9 cellular contexts compared by ENCODE assay signal in genomic region chrX:153968255-153968654, GRCh38. TPM values are rescaled to one million over a fixed set of nuclear protein-coding genes. Genes with fewer than 3 reads are reported as not detected.
DNase-seq lines count a peak whose midpoint lies in the region; ATAC-seq, FAIRE-seq and TF ChIP-seq lines count a peak whose summit lies in the region.
"Had no signal": no experiment of that assay in that cellular context is flagged by ENCODE, and none has a peak within 500 bp of the region (broad histone marks: within the 10 kb centered on the region; RNA-seq: fewer than 3 reads in every experiment).

No MANE protein-coding gene starts in this region.

- H3K14ac ChIP-seq in H9 (ENCODE audit: insufficient read depth, low read length): no peak overlapping the region

- H2BK20ac ChIP-seq in H9 (ENCODE audit: low read depth, low read length, poor library complexity, severe bottlenecking): no peak overlapping the region

- H3K9me3 Mint-ChIP-seq in H9 (peaks cover 3 to 5% of the 10 kb centered on the region in 2 experiments; a peak in 3 of 5 replicates), mesothelial cell of epicardium (no peaks in the 10 kb centered on the region)

- H3K4me2 ChIP-seq in A549 (peak overlapping the region; percentile 99; the same call in 2 of the 3 replicates), H9 (ENCODE audit: insufficient read depth, insufficient read length, low read length) (peak overlapping the region; percentile 80)

- peak overlapping the region; percentile 5 to 47 (median 23); a peak in 3 of 7 replicates for H3K27ac Mint-ChIP-seq in H9
- peak overlapping the region; percentile 74 for H3K27ac Mint-ChIP-seq in mesothelial cell of epicardium

- H2AFZ ChIP-seq in H9 (ENCODE audit: low read length): no peak overlapping the region

- H3K23ac ChIP-seq in H9 (ENCODE audit: insufficient read length, low read depth, low read length): no peak overlapping the region

- H2BK5ac ChIP-seq in H9 (ENCODE audit: insufficient read length, low read length): no peak overlapping the region

- H3K9ac ChIP-seq in H9 (ENCODE audit: extremely low read depth, insufficient read length, low read length): no peak overlapping the region

- CTCF ChIA-PET in A549 (lab: Yijun Ruan, JAX): interaction anchor here (4.4 to 4.5 kb wide), 2 partner anchors 15 to 20 kb away, joined by 33 to 36 read pairs; no protein-coding TSS in a partner anchor

- H3K56ac ChIP-seq in H9 (ENCODE audit: insufficient read length, low read depth, low read length): no peak overlapping the region

- no peak overlapping the region for H2BK12ac ChIP-seq in H9 (ENCODE audit: insufficient read length, low read depth, low read length)

- no peak overlapping the region for H3K27ac ChIP-seq in A549
- no peak overlapping the region for H3K27ac ChIP-seq in H9 (ENCODE audit: insufficient read length, low read depth, low read length)
- H3K27ac ChIP-seq: brain microvascular endothelial cell had no signal

- H3K4me3 ChIP-seq in A549 (no peak overlapping the region), astrocyte of the cerebellum (ENCODE audit: low read depth, low read length) (peak overlapping the region; percentile 85)

- H4K8ac ChIP-seq in H9 (replicated peaks; ENCODE audit: insufficient read length, low read depth, low read length): no peak overlapping the region

- H2AK5ac ChIP-seq in H9 (ENCODE audit: insufficient read length, low read length): no peak overlapping the region

- no peak for TF ChIP-seq RAD21 in A549 (conservative IDR thresholded peaks at IDR 0.05 in 1 of 2, IDR thresholded peaks at IDR 0.05 in 1 of 2)

- H3K27me3 ChIP-seq in H9 (ENCODE audit: insufficient read depth, low read length): no peaks in the 10 kb centered on the region
- H3K27me3 ChIP-seq: brain microvascular endothelial cell had no signal

- no peak overlapping the region for H3K4ac ChIP-seq in H9 (ENCODE audit: low read depth, low read length)

- H3K36me3 Mint-ChIP-seq in H9 (ENCODE audit: insufficient read depth in 1 of 3, low read depth in 3 of 3) (peaks cover 18 to 42% (median 24%) of the 10 kb centered on the region in 3 experiments), mesothelial cell of epicardium (no peaks in the 10 kb centered on the region)

- no peak for ATAC-seq in A549

- no peak for FAIRE-seq in A549 (lab: Jason Lieb, UNC)

- no peak overlapping the region for H4K91ac ChIP-seq in H9 (ENCODE audit: insufficient read length, low read depth, low read length)

- peaks cover 5% of the 10 kb centered on the region for H3K79me1 ChIP-seq in H9 (ENCODE audit: insufficient read depth, low read depth, low read length, poor library complexity, severe bottlenecking)

- H3K23me2 ChIP-seq in H9 (ENCODE audit: insufficient read length, low read depth, low read length, poor library complexity, severe bottlenecking): peaks cover 16% of the 10 kb centered on the region

- no peak for TF ChIP-seq EP300 in A549 (IDR thresholded peaks at IDR 0.05)

- no peaks in the 10 kb centered on the region for H3K9me3 ChIP-seq in A549
- H3K9me3 ChIP-seq in H9 (ENCODE audit: control insufficient read depth, low read depth, low read length): no peaks in the 10 kb centered on the region

- in situ Hi-C loops in astrocyte of the cerebellum (cut with HindIII; ENCODE audit: low sequenced_read_pairs): no loop called here

- POLR2A ChIA-PET in A549 (lab: Yijun Ruan, JAX): no interaction called here

- no peak for DNase-seq in A549 (ENCODE audit: low read depth in 1 of 2, low spot score in 1 of 2)
- DNase-seq in H9: no peak
- no peak for DNase-seq in astrocyte of the cerebellum (ENCODE audit: low read depth)
- no peak for DNase-seq in mesothelial cell of epicardium (ENCODE audit: low spot score in 2 of 2, unreplicated experiment in 2 of 2)
- no peak for DNase-seq in NCI-H1048 (lab: John Stamatoyannopoulos, UW)
- DNase-seq in stimulated activated CD4-positive, alpha-beta T cell treated with anti-CD3 and anti-CD28 coated beads, Interleukin-2, amount 100 ng/mL, for 48 hours: no peak
- DNase-seq in stimulated activated CD4-positive, alpha-beta T cell treated with anti-CD3 and anti-CD28 coated beads, Interleukin-15, amount 100 ng/mL, for 24 hours: no peak
- DNase-seq in NCI-H128 (lab: John Stamatoyannopoulos, UW; ENCODE audit: unreplicated experiment): no peak
- DNase-seq: brain microvascular endothelial cell had no signal

- H3K79me2 ChIP-seq in H9 (ENCODE audit: insufficient read depth, low read length): peaks cover 50% of the 10 kb centered on the region; the same call in 1 of the 2 replicates

- TF ChIP-seq POLR2A in A549 (IDR thresholded peaks at IDR 0.05; ENCODE audit: low read length): no peak

- no peak overlapping the region for H3K18ac ChIP-seq in H9 (ENCODE audit: insufficient read length, low read depth, low read length)

- TF ChIP-seq CTCF in A549 (IDR thresholded peaks at IDR 0.05): no peak
- no peak for TF ChIP-seq CTCF in H9 (conservative IDR thresholded peaks at IDR 0.05)
- no peak for TF ChIP-seq CTCF in astrocyte of the cerebellum (IDR thresholded peaks at IDR 0.05; ENCODE audit: low read depth, low read length, missing control alignments)
- no peak for TF ChIP-seq CTCF in mesothelial cell of epicardium (IDR thresholded peaks at IDR 0.05; ENCODE audit: unreplicated experiment)

- H3K4me3 Mint-ChIP-seq in H9 (peak overlapping the region; percentile 100), mesothelial cell of epicardium (peak overlapping the region; percentile 100)

- H3K27me3 Mint-ChIP-seq in H9 (ENCODE audit: low read depth) (no peaks in the 10 kb centered on the region), mesothelial cell of epicardium (ENCODE audit: low read depth) (no peaks in the 10 kb centered on the region)

- 95% methylated on average over 7 of the region's 9 CpGs for WGBS in A549 (ENCODE audit: missing lambda C conversion rate)
- WGBS in H9 (ENCODE audit: extremely low coverage, insufficient read length, low lambda C conversion rate): no CpG with 5 or more reads among the region's 9 CpGs

- peaks cover 32 to 42% of the 10 kb centered on the region in 2 experiments for H3K4me1 Mint-ChIP-seq in H9
- peaks cover 41% of the 10 kb centered on the region for H3K4me1 Mint-ChIP-seq in mesothelial cell of epicardium

- H3K4me1 ChIP-seq in A549 (peaks cover 18% of the 10 kb centered on the region), H9 (ENCODE audit: insufficient read depth, low read length) (peaks cover 4% of the 10 kb centered on the region; the same call in 1 of the 2 replicates)

- no peak overlapping the region for H3T11ph ChIP-seq in H9 (ENCODE audit: low read length)

- no peak overlapping the region for H2BK15ac ChIP-seq in H9 (ENCODE audit: low read depth, low read length)

- H4K20me1 ChIP-seq in H9 (ENCODE audit: control insufficient read depth, insufficient read depth, insufficient read length): no peaks in the 10 kb centered on the region

- no peak overlapping the region for H2BK120ac ChIP-seq in H9 (ENCODE audit: low read depth, low read length, poor library complexity, severe bottlenecking)

- H4K5ac ChIP-seq in H9 (ENCODE audit: insufficient read length, low read depth, low read length): no peak overlapping the region

TF ChIP-seq in A549, 52 proteins besides CTCF, POLR2A, EP300 and RAD21:
- no peak for TF ChIP-seq FOSL2 (IDR thresholded peaks at IDR 0.05)
- no peak for TF ChIP-seq FOSL2 (CRISPR knock-in tag; IDR thresholded peaks at IDR 0.05)

RNA-seq across cellular contexts. Expression of gene HCFC1, which starts 3.4 kb away (rescaled TPM):
- polyA plus RNA-seq in A549 (2011; rRNA removed) (4.4 and 11.9 TPM in 2 replicates), A549 (2017; fragmentation: RNase III; extraction: RNeasy Plus Mini Kit Qiagen cat#74134 plus additional on column Dnase treatment) (31.0 to 33.3 TPM (median 32.9 TPM) in 3 replicates)
- polyA plus RNA-seq in A549 (2012; cell fraction: cytosol; rRNA removed): 17.0 and 25.3 TPM in 2 replicates
- 71.6 and 78.9 TPM in 2 replicates for polyA plus RNA-seq in A549 (2012; cell fraction: nucleus; rRNA removed)
- 21.9 and 36.5 TPM in 2 replicates for polyA minus RNA-seq in A549 (2011; rRNA and poly(A)+ RNA removed)
- total RNA-seq in H9 (2021) (137 and 144 TPM in 2 replicates), mesothelial cell of epicardium (96.3 to 99.9 TPM (median 98.5 TPM) in 3 replicates)

RNA-seq across cellular contexts. Expression of gene TMEM187, which starts 4.3 kb away (rescaled TPM):
- 10.6 and 13.2 TPM in 2 replicates for polyA plus RNA-seq in A549 (2011; rRNA removed)
- polyA plus RNA-seq in A549 (2012; cell fraction: cytosol; rRNA removed): 15.4 and 19.6 TPM in 2 replicates
- polyA plus RNA-seq in A549 (2012; cell fraction: nucleus; rRNA removed): 25.8 and 40.4 TPM in 2 replicates
- polyA plus RNA-seq in A549 (2017; fragmentation: RNase III; extraction: RNeasy Plus Mini Kit Qiagen cat#74134 plus additional on column Dnase treatment): 7.0 to 8.8 TPM (median 7.8 TPM) in 3 replicates
- 9.0 and 9.4 TPM in 2 replicates for polyA minus RNA-seq in A549 (2011; rRNA and poly(A)+ RNA removed)
- 1.9 and 2.7 TPM in 2 replicates for total RNA-seq in H9 (2021)
- 11.5 to 15.0 TPM (median 14.2 TPM) in 3 replicates for total RNA-seq in mesothelial cell of epicardium

RNA-seq across cellular contexts. Expression of gene RENBP, which starts 23.8 kb away (rescaled TPM):
- not detected in 2 replicates for polyA plus RNA-seq in A549 (2011; rRNA removed)
- polyA plus RNA-seq in A549 (2012; cell fraction: cytosol; rRNA removed): 0.05 and 0.07 TPM in 2 replicates
- 0.19 and 0.27 TPM in 2 replicates for polyA plus RNA-seq in A549 (2012; cell fraction: nucleus; rRNA removed)
- polyA plus RNA-seq in A549 (2017; fragmentation: RNase III; extraction: RNeasy Plus Mini Kit Qiagen cat#74134 plus additional on column Dnase treatment): not detected in 3 replicates
- polyA minus RNA-seq in A549 (2011; rRNA and poly(A)+ RNA removed): not detected in 2 replicates
- total RNA-seq in H9 (2021): 7.1 and 8.4 TPM in 2 replicates
- 7.2 to 8.5 TPM (median 7.2 TPM) in 3 replicates for total RNA-seq in mesothelial cell of epicardium

RNA-seq across cellular contexts. Expression of gene NAA10, which starts 33.4 kb away (rescaled TPM):
- 63.5 and 88.8 TPM in 2 replicates for polyA plus RNA-seq in A549 (2011; rRNA removed)
- 224 and 258 TPM in 2 replicates for polyA plus RNA-seq in A549 (2012; cell fraction: cytosol; rRNA removed)
- polyA plus RNA-seq in A549 (2012; cell fraction: nucleus; rRNA removed): 239 and 267 TPM in 2 replicates
- polyA plus RNA-seq in A549 (2017; fragmentation: RNase III; extraction: RNeasy Plus Mini Kit Qiagen cat#74134 plus additional on column Dnase treatment): 230 to 251 TPM (median 237 TPM) in 3 replicates
- 77.6 and 92.3 TPM in 2 replicates for polyA minus RNA-seq in A549 (2011; rRNA and poly(A)+ RNA removed)
- 101 and 103 TPM in 2 replicates for total RNA-seq in H9 (2021)
- total RNA-seq in mesothelial cell of epicardium: 76.8 to 82.0 TPM (median 79.3 TPM) in 3 replicates

RNA-seq across cellular contexts. Expression of gene ARHGAP4, which starts 42.2 kb away (rescaled TPM):
- polyA plus RNA-seq in A549 (2011; rRNA removed) (0.78 and 0.95 TPM in 2 replicates), A549 (2017; fragmentation: RNase III; extraction: RNeasy Plus Mini Kit Qiagen cat#74134 plus additional on column Dnase treatment) (0.98 to 2.3 TPM (median 1.1 TPM) in 3 replicates)
- polyA plus RNA-seq in A549 (2012; cell fraction: cytosol; rRNA removed): 0.70 and 0.82 TPM in 2 replicates
- 8.9 and 9.7 TPM in 2 replicates for polyA plus RNA-seq in A549 (2012; cell fraction: nucleus; rRNA removed)
- polyA minus RNA-seq in A549 (2011; rRNA and poly(A)+ RNA removed): 2.1 and 2.8 TPM in 2 replicates
- total RNA-seq in H9 (2021) (37.8 and 40.6 TPM in 2 replicates), mesothelial cell of epicardium (52.2 to 64.4 TPM (median 62.8 TPM) in 3 replicates)
